In genomic region chr14:72856530-72857264, GRCh38 we compare ENCODE assay signal across 16 cellular contexts. TPM values are rescaled to one million over a fixed set of nuclear protein-coding genes. Genes with fewer than 3 reads are reported as not detected.
DNase-seq lines count a peak whose midpoint lies in the region; ATAC-seq and TF ChIP-seq lines count a peak whose summit lies in the region.
"Had no signal": no experiment of that assay in that cellular context is flagged by ENCODE, and none has a peak within 500 bp of the region (broad histone marks: within the 10 kb centered on the region; RNA-seq: fewer than 3 reads in every experiment).

No MANE protein-coding gene starts in this region.

- TF ChIP-seq CTCF in cardiac muscle cell (IDR thresholded peaks at IDR 0.05; ENCODE audit: low read depth, low read length) (no peak), choroid plexus epithelial cell (conservative IDR thresholded peaks at IDR 0.05; ENCODE audit: low read depth, low read length) (no peak), type B pancreatic cell (conservative IDR thresholded peaks at IDR 0.05) (no peak)

- no peaks in the 10 kb centered on the region for H3K9me3 Mint-ChIP-seq in type B pancreatic cell

- no peak overlapping the region for H3K4me3 ChIP-seq in cardiac muscle cell
- no peak overlapping the region for H3K4me3 ChIP-seq in right cardiac atrium (ENCODE audit: low read length)
- no peak overlapping the region for H3K4me3 ChIP-seq in choroid plexus epithelial cell (ENCODE audit: low read depth, low read length)
- H3K4me3 ChIP-seq: GM12878 had no signal

- peak in 1 of 2 donors; percentile 28 for DNase-seq in cardiac muscle cell (ENCODE audit: low read depth in 1 of 2, low spot score in 1 of 2)
- DNase-seq in right cardiac atrium, result no peak
- peak; percentile 33 for DNase-seq in choroid plexus epithelial cell (ENCODE audit: low read depth)
- DNase-seq in mesenteric fat pad (ENCODE audit: low spot score), result peak; percentile 41
- no peak for DNase-seq in type B pancreatic cell (ENCODE audit: extremely low spot score, unreplicated experiment)
- DNase-seq in middle frontal gyrus (ENCODE audit: extremely low spot score, low spot score), result no peak
- DNase-seq in LoVo (ENCODE audit: low spot score), result no peak
- DNase-seq: KBM-7, NCI-H187 treated with DMSO at 0.1 percent for 48 hours, NCI-H2171, SIG-M5 had no signal

- peaks cover 9% of the 10 kb centered on the region for H3K4me1 Mint-ChIP-seq in type B pancreatic cell (ENCODE audit: unreplicated experiment)

- intact Hi-C loops in right cardiac atrium (cut with DNase I), result no loop called here

- no peak overlapping the region for H3K27ac Mint-ChIP-seq in type B pancreatic cell

- H3K27me3 Mint-ChIP-seq in type B pancreatic cell, result peaks cover 3% of the 10 kb centered on the region

- peak overlapping the region; percentile 46 for H3K27ac ChIP-seq in cardiac muscle cell
- H3K27ac ChIP-seq in right cardiac atrium (ENCODE audit: low read length), result no peak overlapping the region
- H3K27ac ChIP-seq: C4-2B had no signal

- H3K27me3 ChIP-seq in cardiac muscle cell (no peaks in the 10 kb centered on the region), right cardiac atrium (ENCODE audit: control insufficient read depth, insufficient read depth) (no peaks in the 10 kb centered on the region)

- no peaks in the 10 kb centered on the region for H3K36me3 Mint-ChIP-seq in type B pancreatic cell

- no peaks in the 10 kb centered on the region for H3K36me3 ChIP-seq in cardiac muscle cell

- H3K9me3 ChIP-seq in cardiac muscle cell (ENCODE audit: low read depth) (no peaks in the 10 kb centered on the region), right cardiac atrium (ENCODE audit: control insufficient read depth, low read length) (no peaks in the 10 kb centered on the region)

- ATAC-seq in right cardiac atrium (no peak), HG03175 (IDR thresholded peaks at IDR 0.05; ENCODE audit: unreplicated experiment) (no peak)

- WGBS in right cardiac atrium, result 75% methylated on average over 12 of the region's 12 CpGs

- peak overlapping the region; percentile 41 for H3K4me3 Mint-ChIP-seq in type B pancreatic cell

- peaks cover 19% of the 10 kb centered on the region for H3K4me1 ChIP-seq in cardiac muscle cell (ENCODE audit: low read depth)
- peaks cover 3% of the 10 kb centered on the region for H3K4me1 ChIP-seq in right cardiac atrium (ENCODE audit: control insufficient read depth, insufficient read depth, low read length)

RNA-seq across cellular contexts. Expression of gene DPF3, which starts 37.2 kb away (rescaled TPM):
- 40.8 and 84.8 TPM in 2 replicates for total RNA-seq in cardiac muscle cell
- polyA plus RNA-seq in cardiac muscle cell, result 25.9 and 32.9 TPM in 2 replicates
- 10 to 100 TPM; 23.5 to 33.0 (median 26.4) TPM for total RNA-seq in right cardiac atrium
- 16.5 TPM for polyA plus RNA-seq in right cardiac atrium
- 0.64 TPM for total RNA-seq in mesenteric fat pad
- total RNA-seq in type B pancreatic cell (ENCODE audit: low replicate concordance), result 4.5 and 5.8 TPM in 2 replicates
- total RNA-seq: HT-29, NCI-H460 had no signal

Comparison
In these comparisons a context has a peak if more than half of its experiments do, and no peak if none do; other contexts are left out.
1. DNase-seq: peak in choroid plexus epithelial cell (single experiment) and mesenteric fat pad (single experiment); none in right cardiac atrium (0 of 3), type B pancreatic cell (single experiment), middle frontal gyrus (single experiment) and LoVo (single experiment).